Comparison of ENCODE assay signal across 27 cellular contexts in genomic region chr17:76469076-76469990, GRCh38. TPM values are rescaled to one million over a fixed set of nuclear protein-coding genes. Genes with fewer than 3 reads are reported as not detected.
"Had no signal": no experiment of that assay in that cellular context is flagged by ENCODE, and none has a peak within 500 bp of the region (broad histone marks: within the 10 kb centered on the region; RNA-seq: fewer than 3 reads in every experiment).

No MANE protein-coding gene starts in this region.

- H3K36me3 ChIP-seq: neural progenitor cell had no signal

- H3K9me3 ChIP-seq: esophagus muscularis mucosa, thyroid gland had no signal

- H3K36me3 Mint-ChIP-seq: brain, neural progenitor cell had no signal

- DNase-seq: activated gamma-delta T cell treated with Interleukin-2 at 50 U/mL for 16 hours; activated T-cell treated with anti-CD3 and anti-CD28 coated beads, Interleukin-2, amount 50 U/mL, for 1 hour; aorta; caudate nucleus; dorsolateral prefrontal cortex; glutamatergic neuron; hippocampal formation; naive thymus-derived CD4-positive, alpha-beta T cell; retina; stimulated activated CD4-positive, alpha-beta T cell treated with anti-CD3 and anti-CD28 coated beads, Interleukin-2, amount 100 ng/mL, for 48 hours; stimulated activated CD8-positive, alpha-beta memory T cell treated with anti-CD3 and anti-CD28 coated beads, Interleukin-4, amount 100 ng/mL, for 48 hours; stimulated activated naive CD8-positive, alpha-beta T cell treated with anti-CD3 and anti-CD28 coated beads, Interleukin-15, Interleukin-2, amounts not matched to agents 100 U/mL and 50 U/mL, for 24 hours; T-helper 1 cell; thyroid gland had no signal

- H2AFZ ChIP-seq: neural progenitor cell had no signal

- H3K9me3 Mint-ChIP-seq: activated naive CD4-positive, alpha-beta T cell treated with anti-CD3 and anti-CD28 coated beads, Interleukin-2, amount 50 U/mL, for 72 hours; neural progenitor cell; WTC11 had no signal

- H3K27me3 ChIP-seq: dorsolateral prefrontal cortex, esophagus muscularis mucosa, neural progenitor cell, thyroid gland had no signal

- H3K27ac Mint-ChIP-seq: brain; naive thymus-derived CD4-positive, alpha-beta T cell; progenitor cell of endocrine pancreas; WTC11 had no signal

- H3K27ac ChIP-seq: esophagus muscularis mucosa, neural progenitor cell, thyroid gland had no signal

- H3K9ac ChIP-seq: neural progenitor cell had no signal

- H3K4me3 ChIP-seq: dorsolateral prefrontal cortex, esophagus muscularis mucosa, neural progenitor cell, thyroid gland had no signal

- ATAC-seq: activated naive CD4-positive, alpha-beta T cell treated with anti-CD3 and anti-CD28 coated beads, Interleukin-2, amount 50 U/mL, for 72 hours; naive thymus-derived CD4-positive, alpha-beta T cell; stimulated activated naive CD8-positive, alpha-beta T cell treated with anti-CD3 and anti-CD28 coated beads, Interleukin-15, Interleukin-2, amounts not matched to agents 100 U/mL and 50 U/mL, for 24 hours; WTC11 had no signal

- H3K4me2 ChIP-seq: neural progenitor cell had no signal

- H3K4me3 Mint-ChIP-seq: brain; naive thymus-derived CD4-positive, alpha-beta T cell; neural progenitor cell; WTC11 had no signal

- H3K27me3 Mint-ChIP-seq: progenitor cell of endocrine pancreas had no signal

- FAIRE-seq: colon, frontal cortex had no signal

RNA-seq across cellular contexts. Expression of gene AANAT, which starts 1.9 kb away (rescaled TPM):
- total RNA-seq: activated naive CD4-positive, alpha-beta T cell treated with anti-CD3 and anti-CD28 coated beads, Interleukin-2, amount 50 U/mL, for 72 hours; aorta; esophagus muscularis mucosa; frontal cortex; lower leg skin; mesenteric fat pad; naive thymus-derived CD4-positive, alpha-beta T cell; osteocyte; progenitor cell of endocrine pancreas; subcutaneous adipose tissue; ureter had no signal
- polyA plus RNA-seq: aorta; naive thymus-derived CD4-positive, alpha-beta T cell had no signal
